ENCODE assay signal across 22 cellular contexts in genomic region chr2:146978891-146979555, GRCh38.
DNase-seq lines count a peak whose midpoint lies in the region; ATAC-seq and TF ChIP-seq lines count a peak whose summit lies in the region.
"Had no signal": no experiment of that assay in that cellular context is flagged by ENCODE, and none has a peak within 500 bp of the region (broad histone marks: within the 10 kb centered on the region; RNA-seq: fewer than 3 reads in every experiment).

No MANE protein-coding gene starts in this region.

- no peaks in the 10 kb centered on the region for H3K27me3 Mint-ChIP-seq in MCF 10A (ENCODE audit: insufficient read depth, unreplicated experiment)
- no peaks in the 10 kb centered on the region for H3K27me3 Mint-ChIP-seq in effector memory CD8-positive, alpha-beta T cell
- H3K27me3 Mint-ChIP-seq: activated naive CD8-positive, alpha-beta T cell treated with anti-CD3 and anti-CD28 coated beads for 36 hours; dendritic cell treated with granulocyte-macrophage colony-stimulating factor and Interleukin-4, amounts not matched to agents 40 ng/mL and 50 ng/mL, for 4 days; stimulated activated naive B cell treated with anti-CD40 and anti-IgM and Interleukin-4, amounts not matched to agents 10 μg/mL and 1 μg/mL and 100 μg/mL, for 72 hours had no signal

- no peaks in the 10 kb centered on the region for H3K9me3 Mint-ChIP-seq in MCF 10A (ENCODE audit: unreplicated experiment)
- H3K9me3 Mint-ChIP-seq in effector memory CD8-positive, alpha-beta T cell = peaks cover 0 to 7% of the 10 kb centered on the region in 2 donors
- H3K9me3 Mint-ChIP-seq: activated naive CD8-positive, alpha-beta T cell treated with anti-CD3 and anti-CD28 coated beads for 36 hours; T-helper 2 cell treated with Interferon-gamma antibody and Interleukin-4, amounts not matched to agents 5 μg/mL and 100 μg/mL, for 36 hours had no signal

- intact Hi-C loops in breast epithelium (cut with DNase I; ENCODE audit: low total_unique reads) = no loop called here
- intact Hi-C loops in MCF 10A (cut with micrococcal nuclease) = no loop called here
- intact Hi-C loops in sciatic nerve (cut with DNase I) = no loop called here

- H3K4me3 ChIP-seq in breast epithelium (no peak overlapping the region), cardiac fibroblast (replicated peaks in 1 of 2; ENCODE audit: low read depth in 2 of 2, low read length in 2 of 2) (no peak overlapping the region)
- H3K4me3 ChIP-seq: BLaER1, hepatocyte had no signal

- H3K9me3 ChIP-seq in breast epithelium = no peaks in the 10 kb centered on the region
- H3K9me3 ChIP-seq: Caco-2, neutrophil had no signal

- CTCF ChIA-PET in MCF 10A (lab: Yijun Ruan, JAX) = interaction anchor here (0.6 to 1.2 kb wide), 2 partner anchors 65 to 246 kb away, joined by 3 to 4 read pairs; no protein-coding TSS in a partner anchor

- no peak overlapping the region for H3K27ac Mint-ChIP-seq in MCF 10A (ENCODE audit: low read depth, unreplicated experiment)
- no peak overlapping the region for H3K27ac Mint-ChIP-seq in effector memory CD8-positive, alpha-beta T cell
- H3K27ac Mint-ChIP-seq: activated naive CD8-positive, alpha-beta T cell treated with anti-CD3 and anti-CD28 coated beads for 36 hours; dendritic cell treated with granulocyte-macrophage colony-stimulating factor and Interleukin-4, amounts not matched to agents 40 ng/mL and 50 ng/mL, for 4 days; stimulated activated naive B cell treated with anti-CD40 and anti-IgM and Interleukin-4, amounts not matched to agents 10 μg/mL and 1 μg/mL and 100 μg/mL, for 72 hours; T-helper 2 cell treated with Interferon-gamma antibody and Interleukin-4, amounts not matched to agents 5 μg/mL and 100 μg/mL, for 36 hours had no signal

- H3K36me3 ChIP-seq in breast epithelium = no peaks in the 10 kb centered on the region
- H3K36me3 ChIP-seq: BLaER1, neutrophil, WERI-Rb-1 had no signal

- H3K27ac ChIP-seq in breast epithelium = peak overlapping the region; percentile 2 to 48
- H3K27ac ChIP-seq: BLaER1, hepatocyte, neutrophil, RWPE1, WERI-Rb-1 had no signal

- TF ChIP-seq POLR2A in breast epithelium (IDR thresholded peaks at IDR 0.05) = no peak

- POLR2A ChIA-PET in MCF 10A (lab: Yijun Ruan, JAX) = no interaction called here

- no peaks in the 10 kb centered on the region for H3K36me3 Mint-ChIP-seq in MCF 10A (ENCODE audit: insufficient read depth, unreplicated experiment)
- H3K36me3 Mint-ChIP-seq in effector memory CD8-positive, alpha-beta T cell (ENCODE audit: insufficient read depth) = no peaks in the 10 kb centered on the region
- H3K36me3 Mint-ChIP-seq: activated naive CD8-positive, alpha-beta T cell treated with anti-CD3 and anti-CD28 coated beads for 36 hours; stimulated activated naive B cell treated with anti-CD40 and anti-IgM and Interleukin-4, amounts not matched to agents 10 μg/mL and 1 μg/mL and 100 μg/mL, for 72 hours had no signal

- H3K4me1 Mint-ChIP-seq in MCF 10A (ENCODE audit: insufficient read depth, unreplicated experiment) = peaks cover 11% of the 10 kb centered on the region
- H3K4me1 Mint-ChIP-seq in effector memory CD8-positive, alpha-beta T cell (ENCODE audit: low read depth in 2 of 2) = no peaks in the 10 kb centered on the region
- H3K4me1 Mint-ChIP-seq: activated naive CD8-positive, alpha-beta T cell treated with anti-CD3 and anti-CD28 coated beads for 36 hours; stimulated activated naive B cell treated with anti-CD40 and anti-IgM and Interleukin-4, amounts not matched to agents 10 μg/mL and 1 μg/mL and 100 μg/mL, for 72 hours had no signal

- H3K27me3 ChIP-seq in breast epithelium = no peaks in the 10 kb centered on the region
- H3K27me3 ChIP-seq: BLaER1, hepatocyte, neutrophil had no signal

- DNase-seq in breast epithelium (ENCODE audit: low spot score in 2 of 2) = no peak
- DNase-seq in MCF 10A (ENCODE audit: unreplicated experiment) = no peak
- DNase-seq in cardiac fibroblast (ENCODE audit: low read depth in 2 of 2) = peak; percentile 57 to 68
- peak; percentile 41 for DNase-seq in medulla oblongata (ENCODE audit: extremely low spot score)
- DNase-seq in sciatic nerve (ENCODE audit: low spot score) = no peak
- DNase-seq in effector memory CD8-positive, alpha-beta T cell = no peak
- DNase-seq in activated CD4-positive, alpha-beta T cell treated with anti-CD3 and anti-CD28 coated beads for 1 hour = no peak
- DNase-seq: 8988T; activated CD8-positive, alpha-beta memory T cell treated with anti-CD3 and anti-CD28 coated beads, Interleukin-2, amount 50 U/mL, for 4 hours; activated naive CD8-positive, alpha-beta T cell treated with anti-CD3 and anti-CD28 coated beads for 36 hours; Caco-2; NCI-H2171 treated with DMSO at 0.1 percent for 48 hours; small intestine; stimulated activated naive B cell treated with anti-CD40 and anti-IgM and Interleukin-4, amounts not matched to agents 10 μg/mL and 1 μg/mL and 100 μg/mL, for 72 hours; WERI-Rb-1 had no signal

- no peaks in the 10 kb centered on the region for H3K4me1 ChIP-seq in breast epithelium
- H3K4me1 ChIP-seq: BLaER1, Caco-2 had no signal

- ATAC-seq in GM18868 (IDR thresholded peaks at IDR 0.05; ENCODE audit: unreplicated experiment) (no peak), sciatic nerve (no peak)
- no peak for ATAC-seq in effector memory CD8-positive, alpha-beta T cell (replicated peaks)
- ATAC-seq: stimulated activated naive B cell treated with anti-CD40 and anti-IgM and Interleukin-4, amounts not matched to agents 10 μg/mL and 1 μg/mL and 100 μg/mL, for 72 hours had no signal

- TF ChIP-seq CTCF in breast epithelium (IDR thresholded peaks at IDR 0.05) (no peak), MCF 10A (IDR thresholded peaks at IDR 0.05; ENCODE audit: unreplicated experiment) (no peak), cardiac fibroblast (IDR thresholded peaks at IDR 0.05; ENCODE audit: low read depth, low read length) (no peak)

- H3K4me3 Mint-ChIP-seq in MCF 10A (ENCODE audit: unreplicated experiment) = no peak overlapping the region
- H3K4me3 Mint-ChIP-seq in effector memory CD8-positive, alpha-beta T cell = no peak overlapping the region
- H3K4me3 Mint-ChIP-seq: activated naive CD8-positive, alpha-beta T cell treated with anti-CD3 and anti-CD28 coated beads for 36 hours; dendritic cell treated with granulocyte-macrophage colony-stimulating factor and Interleukin-4, amounts not matched to agents 40 ng/mL and 50 ng/mL, for 4 days; stimulated activated naive B cell treated with anti-CD40 and anti-IgM and Interleukin-4, amounts not matched to agents 10 μg/mL and 1 μg/mL and 100 μg/mL, for 72 hours; T-helper 2 cell treated with Interferon-gamma antibody and Interleukin-4, amounts not matched to agents 5 μg/mL and 100 μg/mL, for 36 hours had no signal

- no TSS peak for BruUV-seq in MCF 10A (replicated peaks; lab: Mats Ljungman, UMichigan)

Comparison
In these comparisons a context has a peak if more than half of its experiments do, and no peak if none do; other contexts are left out.
1. DNase-seq: peak in cardiac fibroblast (2 of 2) and medulla oblongata (single experiment); none in breast epithelium (0 of 2), MCF 10A (single experiment), sciatic nerve (single experiment), effector memory CD8-positive, alpha-beta T cell (0 of 3) and activated CD4-positive, alpha-beta T cell treated with anti-CD3 and anti-CD28 coated beads for 1 hour (single experiment).